8 cellular contexts compared by ENCODE assay signal in genomic region chr22:35314161-35314942, GRCh38. TPM values are rescaled to one million over a fixed set of nuclear protein-coding genes. Genes with fewer than 3 reads are reported as not detected.
DNase-seq lines count a peak whose midpoint lies in the region; ATAC-seq, FAIRE-seq and TF ChIP-seq lines count a peak whose summit lies in the region.

No MANE protein-coding gene starts in this region.

- H3K9me3 Mint-ChIP-seq in CD4-positive, alpha-beta T cell = no peaks in the 10 kb centered on the region
- H3K9me3 Mint-ChIP-seq in nephron progenitor cell = no peaks in the 10 kb centered on the region

- CTCF ChIA-PET in CD4-positive, alpha-beta T cell (lab: Charles Lee) = interaction anchor here (1.2 to 1.9 kb wide), 2 partner anchors 16 to 57 kb away, joined by 4 read pairs; partner anchors contain the start of gene HMGXB4
- CTCF ChIA-PET in H1 (lab: Charles Lee; ENCODE audit: partially characterized antibody) = interaction anchor here (1.1 kb wide), 1 partner anchor 10 kb away, joined by 4 read pairs; no protein-coding TSS in a partner anchor

- peak overlapping the region; percentile 34 for H4K91ac ChIP-seq in H1 (replicated peaks; ENCODE audit: insufficient read length, low read length)

- no peak overlapping the region for H2BK20ac ChIP-seq in H1 (ENCODE audit: low read length)

- H3K79me1 ChIP-seq in H1 (ENCODE audit: low read depth, low read length) = peaks cover 7% of the 10 kb centered on the region

- no peak overlapping the region for H4K5ac ChIP-seq in H1 (ENCODE audit: insufficient read length, low read depth, low read length)

- FAIRE-seq in H1 (lab: Jason Lieb, UNC) = no peak

- no peaks in the 10 kb centered on the region; a peak in 1 of 8 replicates for H3K36me3 ChIP-seq in H1 (ENCODE audit: control insufficient read depth in 2 of 4, insufficient read depth in 4 of 4, low read length in 3 of 4)

- no peak overlapping the region for H3K23ac ChIP-seq in H1 (ENCODE audit: insufficient read length)

- peaks cover 2 to 6% of the 10 kb centered on the region in 2 experiments for H4K20me1 ChIP-seq in H1 (replicated peaks in 1 of 2; ENCODE audit: control insufficient read depth in 1 of 2, insufficient read depth in 2 of 2, low read length in 2 of 2)

- no peak for DNase-seq in CD4-positive, alpha-beta T cell
- DNase-seq in MV-4-11 (lab: John Stamatoyannopoulos, UW) = peak; percentile 27
- DNase-seq in H1 (ENCODE audit: low read depth in 1 of 2, low spot score in 2 of 2) = no peak
- no peak for DNase-seq in nephron progenitor cell
- DNase-seq in NCI-H187 (lab: John Stamatoyannopoulos, UW) = no peak
- no peak for DNase-seq in epidermal melanocyte (ENCODE audit: insufficient read length, low spot score)
- no peak for DNase-seq in D341Med (ENCODE audit: low spot score)
- no peak for DNase-seq in NCI-H1694 treated with DMSO at 0.1 percent for 48 hours (lab: John Stamatoyannopoulos, UW)

- H3K14ac ChIP-seq in H1 (ENCODE audit: insufficient read length) = no peak overlapping the region

- 0 out of 2 replicates have a peak overlapping the region, but pooled peaks have one; percentile 75 for H2AK5ac ChIP-seq in H1 (ENCODE audit: low read depth, low read length)

- POLR2A ChIA-PET in CD4-positive, alpha-beta T cell (lab: Charles Lee) = interaction anchor here (1.9 kb wide), 1 partner anchor 15 kb away, joined by 10 read pairs; the partner anchor contains the start of gene TOM1
- POLR2A ChIA-PET in H1 (lab: Charles Lee; ENCODE audit: partially characterized antibody) = interaction anchor here (1.5 kb wide), 2 partner anchors 13 to 31 kb away, joined by 3 to 4 read pairs; no protein-coding TSS in a partner anchor

- H3K27ac Mint-ChIP-seq in CD4-positive, alpha-beta T cell = peak overlapping the region; percentile 62
- H3K27ac Mint-ChIP-seq in nephron progenitor cell = no peak overlapping the region

- no peak for ATAC-seq in CD4-positive, alpha-beta T cell (ENCODE audit: poor library complexity)

- TF ChIP-seq CTCF in CD4-positive, alpha-beta T cell (IDR thresholded peaks at IDR 0.05) = no peak
- no peak for TF ChIP-seq CTCF in H1 (IDR thresholded peaks at IDR 0.05; ENCODE audit: control extremely low read depth in 1 of 3, insufficient read depth in 1 of 3, low read depth in 1 of 3, low read length in 3 of 3)
- no peak for TF ChIP-seq CTCF in nephron progenitor cell (IDR thresholded peaks at IDR 0.05)

- no peak for TF ChIP-seq RAD21 in H1 (IDR thresholded peaks at IDR 0.05 in 1 of 2, conservative IDR thresholded peaks at IDR 0.05 in 1 of 2; ENCODE audit: low read depth in 2 of 2, low read length in 2 of 2)

- no peaks in the 10 kb centered on the region for H3K9me3 ChIP-seq in CD4-positive, alpha-beta T cell (ENCODE audit: control insufficient read depth, low read length)
- no peaks in the 10 kb centered on the region for H3K9me3 ChIP-seq in H1 (ENCODE audit: insufficient read depth in 2 of 2, low read depth in 1 of 2, low read length in 1 of 2)

- no peak for TF ChIP-seq EP300 in H1 (IDR thresholded peaks at IDR 0.05; ENCODE audit: borderline replicate concordance in 1 of 2, low read depth in 2 of 2, low read length in 2 of 2)

- H4K8ac ChIP-seq in H1 (ENCODE audit: extremely low read depth, insufficient read depth, low read length) = no peak overlapping the region

- H3K56ac ChIP-seq in H1 (replicated peaks; ENCODE audit: insufficient read length, low read depth, low read length) = no peak overlapping the region

- H3K4me3 ChIP-seq in H1 (ENCODE audit: extremely low read depth in 1 of 4, insufficient read depth in 2 of 4, low read depth in 3 of 4, low read length in 4 of 4) = no peak overlapping the region

- H3K36me3 Mint-ChIP-seq in CD4-positive, alpha-beta T cell (ENCODE audit: low read depth) = peaks cover 21% of the 10 kb centered on the region
- no peaks in the 10 kb centered on the region for H3K36me3 Mint-ChIP-seq in nephron progenitor cell (ENCODE audit: low read depth)

- H3K23me2 ChIP-seq in H1 (ENCODE audit: low read depth, low read length) = no peaks in the 10 kb centered on the region

- no peak overlapping the region for H3K4me3 Mint-ChIP-seq in CD4-positive, alpha-beta T cell
- peak overlapping the region; percentile 60 for H3K4me3 Mint-ChIP-seq in nephron progenitor cell

- peaks cover 59% of the 10 kb centered on the region for H3K4me1 Mint-ChIP-seq in CD4-positive, alpha-beta T cell (ENCODE audit: low read depth)
- H3K4me1 Mint-ChIP-seq in nephron progenitor cell = peaks cover 55% of the 10 kb centered on the region

- H2BK5ac ChIP-seq in H1 (ENCODE audit: low read depth, low read length) = no peak overlapping the region

- H2AFZ ChIP-seq in H1 (ENCODE audit: low read length) = no peak overlapping the region

- intact Hi-C loops in CD4-positive, alpha-beta T cell (cut with DNase I, micrococcal nuclease) = no loop called here

- peaks cover 0 to 2% (median 0%) of the 10 kb centered on the region in 4 experiments; a peak in 3 of 7 replicates for H3K4me1 ChIP-seq in H1 (replicated peaks in 1 of 4; ENCODE audit: control insufficient read depth in 3 of 4, insufficient read depth in 4 of 4, low read length in 3 of 4)

- no peak overlapping the region for H3K27ac ChIP-seq in CD4-positive, alpha-beta T cell (ENCODE audit: low read depth, low read length)
- no peak overlapping the region for H3K27ac ChIP-seq in H1 (ENCODE audit: low read depth, low read length)

- no peak overlapping the region for H3K9ac ChIP-seq in H1 (replicated peaks in 1 of 4; ENCODE audit: extremely low read depth in 1 of 4, low read depth in 3 of 4, low read length in 3 of 4)

- no peaks in the 10 kb centered on the region for H3K79me2 ChIP-seq in H1 (ENCODE audit: control insufficient read depth in 1 of 2, insufficient read depth in 2 of 2, low read length in 2 of 2)

- H2BK15ac ChIP-seq in H1 (ENCODE audit: low read length) = no peak overlapping the region

- 83% methylated on average over 16 of the region's 16 CpGs; no CpG with 5 or more reads in 1 of the 2 experiments for whole genome bisulfite sequencing in H1 (ENCODE audit: extremely low coverage in 1 of 2, insufficient coverage in 1 of 2, insufficient read length in 1 of 2, insufficient replicate concordance in 2 of 2, low coverage in 1 of 2, low lambda C conversion rate in 2 of 2, missing lambda C conversion rate in 1 of 2), 2 experiments

- no peak overlapping the region for H3K4me2 ChIP-seq in H1 (ENCODE audit: insufficient read depth in 1 of 2, low read depth in 2 of 2, low read length in 2 of 2)

- H3K27me3 Mint-ChIP-seq in CD4-positive, alpha-beta T cell = no peaks in the 10 kb centered on the region
- peaks cover 4% of the 10 kb centered on the region for H3K27me3 Mint-ChIP-seq in nephron progenitor cell (ENCODE audit: low read depth, poor library complexity)

- no peak for TF ChIP-seq POLR2A in H1 (IDR thresholded peaks at IDR 0.05; ENCODE audit: control extremely low read depth in 1 of 2, low read depth in 2 of 2, low read length in 2 of 2)

- H3K18ac ChIP-seq in H1 (ENCODE audit: extremely low read depth, low read length) = no peak overlapping the region

- H3K27me3 ChIP-seq in CD4-positive, alpha-beta T cell (ENCODE audit: control insufficient read depth, insufficient read depth, low read length) = no peaks in the 10 kb centered on the region
- H3K27me3 ChIP-seq in H1 (replicated peaks in 1 of 4; ENCODE audit: control insufficient read depth in 3 of 4, extremely low read depth in 1 of 4, insufficient read depth in 3 of 4, low read length in 3 of 4) = no peaks in the 10 kb centered on the region

- no peak overlapping the region for H2BK12ac ChIP-seq in H1 (ENCODE audit: low read depth, low read length)

- H3K4ac ChIP-seq in H1 (replicated peaks; ENCODE audit: insufficient read length, low read depth, low read length) = no peak overlapping the region

- H2BK120ac ChIP-seq in H1 (replicated peaks; ENCODE audit: low read depth, low read length) = no peak overlapping the region

TF ChIP-seq in H1, 55 proteins besides CTCF, POLR2A, EP300 and RAD21:
- TF ChIP-seq SAP30 (IDR thresholded peaks at IDR 0.05; ENCODE audit: insufficient read depth, insufficient replicate concordance, low read length) (no peak), CHD2 (IDR thresholded peaks at IDR 0.05; ENCODE audit: low read length) (0 out of 2 replicates have a peak, but pooled peaks have one; percentile 53)

RNA-seq across cellular contexts. Expression of gene TOM1, which starts 14.7 kb away (rescaled TPM):
- 100 to 1,000 TPM; 211 to 219 TPM for total RNA-seq in CD4-positive, alpha-beta T cell
- total RNA-seq in H1 (2021; fragmentation: NEBNext Ultra II Directional; extraction: Animal tissue kit (Norgen Biotek cat#: 25700)) = 22.2 and 25.1 TPM in 2 replicates
- polyA plus RNA-seq in H1 (2011; rRNA removed) = 39.2 and 40.8 TPM in 2 replicates
- polyA plus RNA-seq in H1 (2011; cell fraction: cytosol; rRNA removed) = 42.4 TPM
- 55.0 TPM for polyA plus RNA-seq in H1 (2011; cell fraction: nucleus; rRNA removed)
- 18.4 to 26.3 TPM (median 24.0 TPM) in 4 replicates for polyA plus RNA-seq in H1 (2012, experiment 1 of 2)
- polyA plus RNA-seq in H1 (2012, experiment 2 of 2) = 17.2 TPM
- polyA plus RNA-seq in H1 (2013, experiment 1 of 2) = 10.1 TPM
- 9.8 TPM for polyA plus RNA-seq in H1 (2013, experiment 2 of 2)
- polyA minus RNA-seq in H1 (2011; rRNA and poly(A)+ RNA removed) = 66.8 and 85.4 TPM in 2 replicates
- polyA minus RNA-seq in H1 (2011; cell fraction: cytosol; rRNA and poly(A)+ RNA removed) = 23.8 TPM
- polyA minus RNA-seq in H1 (2011; cell fraction: nucleus; rRNA and poly(A)+ RNA removed) = 28.3 TPM

RNA-seq across cellular contexts. Expression of gene HMGXB4, which starts 57.1 kb away (rescaled TPM):
- 10 to 100 TPM; 41.4 to 44.1 TPM for total RNA-seq in CD4-positive, alpha-beta T cell
- total RNA-seq in H1 (2021; fragmentation: NEBNext Ultra II Directional; extraction: Animal tissue kit (Norgen Biotek cat#: 25700)) = 38.3 and 41.3 TPM in 2 replicates
- 12.7 and 20.9 TPM in 2 replicates for polyA plus RNA-seq in H1 (2011; rRNA removed)
- polyA plus RNA-seq in H1 (2011; cell fraction: cytosol; rRNA removed) = 25.6 TPM
- polyA plus RNA-seq in H1 (2011; cell fraction: nucleus; rRNA removed) = 17.6 TPM
- 23.8 to 34.3 TPM (median 24.8 TPM) in 4 replicates for polyA plus RNA-seq in H1 (2012, experiment 1 of 2)
- 2.9 TPM for polyA plus RNA-seq in H1 (2012, experiment 2 of 2)
- 31.9 TPM for polyA plus RNA-seq in H1 (2013, experiment 1 of 2)
- polyA plus RNA-seq in H1 (2013, experiment 2 of 2) = 32.0 TPM
- 41.4 and 49.8 TPM in 2 replicates for polyA minus RNA-seq in H1 (2011; rRNA and poly(A)+ RNA removed)
- polyA minus RNA-seq in H1 (2011; cell fraction: cytosol; rRNA and poly(A)+ RNA removed) = 17.2 TPM
- polyA minus RNA-seq in H1 (2011; cell fraction: nucleus; rRNA and poly(A)+ RNA removed) = 74.6 TPM
